13 cellular contexts compared by ENCODE assay signal in the genomic region with DNA sequence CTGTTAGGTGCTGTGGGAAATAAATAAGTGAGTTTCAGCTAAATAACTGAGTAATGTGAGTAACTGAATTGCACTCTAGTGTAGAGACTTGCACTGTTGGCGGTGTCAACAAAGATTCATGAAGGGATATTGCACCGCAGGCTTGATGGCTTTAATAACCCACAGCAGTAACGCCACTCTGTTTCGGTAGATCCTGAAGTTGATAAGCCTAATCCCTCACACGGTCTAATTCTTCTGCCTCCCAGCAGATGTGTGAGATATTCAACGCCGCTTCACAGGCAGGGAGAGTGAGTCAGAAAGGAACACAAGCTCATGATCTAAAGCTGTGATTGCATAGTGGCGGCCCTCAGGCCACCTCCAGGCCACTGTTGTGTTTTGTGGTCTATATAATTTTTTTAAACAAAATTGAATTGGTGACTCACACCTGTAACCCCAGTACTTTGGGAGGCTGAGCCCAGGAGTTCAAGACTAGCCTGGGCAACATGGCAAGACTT.
DNase-seq lines count a peak whose midpoint lies in the region; ATAC-seq and TF ChIP-seq lines count a peak whose summit lies in the region.
"Had no signal": no experiment of that assay in that cellular context is flagged by ENCODE, and none has a peak within 500 bp of the region (broad histone marks: within the 10 kb centered on the region; RNA-seq: fewer than 3 reads in every experiment).

No MANE protein-coding gene starts in this region.

- H3K27ac Mint-ChIP-seq in T-cell = no peak overlapping the region
- H3K27ac Mint-ChIP-seq: naive thymus-derived CD4-positive, alpha-beta T cell had no signal

- no peaks in the 10 kb centered on the region for H3K36me3 ChIP-seq in mesodermal cell (ENCODE audit: control insufficient read depth, insufficient read depth, low read length)

- H3K4me1 Mint-ChIP-seq in T-cell = peaks cover 0 to 4% (median 3%) of the 10 kb centered on the region in 3 donors

- POLR2A ChIA-PET in T-cell (lab: Charles Lee) = no interaction called here

- no peak for TF ChIP-seq CTCF in astrocyte of the spinal cord (IDR thresholded peaks at IDR 0.05; ENCODE audit: low read depth, low read length)

- H3K9me3 ChIP-seq in mesodermal cell (ENCODE audit: control insufficient read depth, low read length) = no peaks in the 10 kb centered on the region

- CTCF ChIA-PET in T-cell (lab: Charles Lee) = interaction anchor here in 1 of 2 donors (0.6 kb wide), 1 partner anchor 673 kb away, joined by 5 read pairs; no protein-coding TSS in a partner anchor

- peak overlapping the region; percentile 5 for H3K27ac ChIP-seq in mesodermal cell (ENCODE audit: low read depth, low read length, severe bottlenecking)

- peaks cover 0 to 4% of the 10 kb centered on the region in 2 donors for H3K27me3 Mint-ChIP-seq in T-cell

- no peak for ATAC-seq in T-cell (replicated peaks in 1 of 4)
- no peak for ATAC-seq in HG03342 (IDR thresholded peaks at IDR 0.05; ENCODE audit: unreplicated experiment)
- no peak for ATAC-seq in GM21360 (IDR thresholded peaks at IDR 0.05; ENCODE audit: unreplicated experiment)
- ATAC-seq: naive thymus-derived CD4-positive, alpha-beta T cell had no signal

- peaks cover 20% of the 10 kb centered on the region for H3K4me1 ChIP-seq in mesodermal cell (ENCODE audit: control insufficient read depth, insufficient read depth, low read length, poor library complexity, severe bottlenecking)

- no peak overlapping the region for H3K4me3 Mint-ChIP-seq in T-cell
- H3K4me3 Mint-ChIP-seq: naive thymus-derived CD4-positive, alpha-beta T cell had no signal

- DNase-seq in EL (peak; percentile 76), LoVo (ENCODE audit: low spot score) (peak; percentile 89), astrocyte of the spinal cord (ENCODE audit: low read depth, low spot score) (peak; percentile 90), dedifferentiated amniotic fluid mesenchymal stem cell (ENCODE audit: extremely low spot score) (no peak), T-cell (no peak)
- DNase-seq: activated T-cell treated with anti-CD3 and anti-CD28 coated beads, Interleukin-2, amount 50 U/mL, for 1 hour; hippocampal formation; naive thymus-derived CD4-positive, alpha-beta T cell; NCI-H2107; stimulated activated naive CD4-positive, alpha-beta T cell treated with Interleukin-2 at 50 U/mL for 16 hours had no signal

- no peak overlapping the region for H3K4me3 ChIP-seq in astrocyte of the spinal cord (ENCODE audit: low read depth, low read length)
- no peak overlapping the region for H3K4me3 ChIP-seq in mesodermal cell (ENCODE audit: extremely low read depth, insufficient read depth, low read length, poor library complexity, severe bottlenecking)

- 63 to 65% methylated on average over 5 to 7 of the region's 8 CpGs for WGBS in mesodermal cell (ENCODE audit: insufficient coverage in 2 of 2), 2 experiments

- in situ Hi-C loops in astrocyte of the spinal cord (cut with HindIII; ENCODE audit: low sequenced_read_pairs) = no loop called here

- H3K36me3 Mint-ChIP-seq in T-cell = no peaks in the 10 kb centered on the region
- H3K36me3 Mint-ChIP-seq: naive thymus-derived CD4-positive, alpha-beta T cell had no signal

- no peaks in the 10 kb centered on the region for H3K9me3 Mint-ChIP-seq in T-cell

Comparison
In these comparisons a context has a peak if more than half of its experiments do, and no peak if none do; other contexts are left out.
1. DNase-seq: peak in EL (single experiment), LoVo (single experiment) and astrocyte of the spinal cord (single experiment); none in dedifferentiated amniotic fluid mesenchymal stem cell (single experiment) and T-cell (0 of 34).